ENCODE assay signal across 13 cellular contexts in genomic region chr3:108296239-108296638, GRCh38. TPM values are rescaled to one million over a fixed set of nuclear protein-coding genes. Genes with fewer than 3 reads are reported as not detected.
A peak's percentile ranks its signal among the peaks of the same experiment; 100 is the strongest.
DNase-seq lines count a peak whose midpoint lies in the region; ATAC-seq and TF ChIP-seq lines count a peak whose summit lies in the region.
"Had no signal": no experiment of that assay in that cellular context is flagged by ENCODE, and none has a peak within 500 bp of the region (broad histone marks: within the 10 kb centered on the region; RNA-seq: fewer than 3 reads in every experiment).

TSS of gene HHLA2 (plus strand) at chr3:108296548. CDS start at chr3:108351814, 55,266 bp downstream.

- no peaks in the 10 kb centered on the region for H3K4me1 ChIP-seq in endodermal cell (ENCODE audit: control insufficient read depth, insufficient read depth, low read length)

- intact Hi-C loops in activated naive CD4-positive, alpha-beta T cell treated with anti-CD3 and anti-CD28 coated beads for 36 hours (cut with micrococcal nuclease), result loop anchor here (1.0 to 10.0 kb wide), 4 partner anchors 165 to 881 kb away; partner anchors contain the start of genes CIP2A and DZIP3

- no peak within 1 kb of the TSS for H3K9ac ChIP-seq in endodermal cell (ENCODE audit: extremely low read depth, low read length, poor library complexity, severe bottlenecking)

- H3K4me3 Mint-ChIP-seq in activated naive CD4-positive, alpha-beta T cell treated with anti-CD3 and anti-CD28 coated beads for 36 hours, result no peak within 1 kb of the TSS
- peak within 1 kb of the TSS; percentile 12 for H3K4me3 Mint-ChIP-seq in activated naive CD8-positive, alpha-beta T cell treated with anti-CD3 and anti-CD28 coated beads, Interleukin-2, amount 50 U/mL, for 24 hours
- no peak within 1 kb of the TSS for H3K4me3 Mint-ChIP-seq in endodermal cell

- H3K4me1 Mint-ChIP-seq in activated naive CD4-positive, alpha-beta T cell treated with anti-CD3 and anti-CD28 coated beads for 36 hours (ENCODE audit: low read depth), result peaks cover 64% of the 10 kb centered on the region
- H3K4me1 Mint-ChIP-seq in activated naive CD8-positive, alpha-beta T cell treated with anti-CD3 and anti-CD28 coated beads, Interleukin-2, amount 50 U/mL, for 24 hours, result peaks cover 70% of the 10 kb centered on the region
- peaks cover 3% of the 10 kb centered on the region for H3K4me1 Mint-ChIP-seq in endodermal cell

- no peaks in the 10 kb centered on the region for H3K36me3 ChIP-seq in endodermal cell (ENCODE audit: control insufficient read depth, insufficient read depth, low read length)
- H3K36me3 ChIP-seq: upper lobe of left lung had no signal

- H3K9me3 Mint-ChIP-seq in activated naive CD4-positive, alpha-beta T cell treated with anti-CD3 and anti-CD28 coated beads for 36 hours, result no peaks in the 10 kb centered on the region
- no peaks in the 10 kb centered on the region for H3K9me3 Mint-ChIP-seq in activated naive CD8-positive, alpha-beta T cell treated with anti-CD3 and anti-CD28 coated beads, Interleukin-2, amount 50 U/mL, for 24 hours
- no peaks in the 10 kb centered on the region for H3K9me3 Mint-ChIP-seq in endodermal cell

- no peak within 1 kb of the TSS for H3K27ac Mint-ChIP-seq in activated naive CD4-positive, alpha-beta T cell treated with anti-CD3 and anti-CD28 coated beads for 36 hours
- peak within 1 kb of the TSS; percentile 34 for H3K27ac Mint-ChIP-seq in activated naive CD8-positive, alpha-beta T cell treated with anti-CD3 and anti-CD28 coated beads, Interleukin-2, amount 50 U/mL, for 24 hours
- no peak within 1 kb of the TSS for H3K27ac Mint-ChIP-seq in endodermal cell

- no peaks in the 10 kb centered on the region for H3K27me3 ChIP-seq in endodermal cell (ENCODE audit: control insufficient read depth, insufficient read depth, low read length, poor library complexity, severe bottlenecking)
- H3K27me3 ChIP-seq: upper lobe of left lung had no signal

- no peak for TF ChIP-seq CTCF in endodermal cell (conservative IDR thresholded peaks at IDR 0.05)

- H3K27ac ChIP-seq in endodermal cell (ENCODE audit: low read depth, low read length), result no peak within 1 kb of the TSS

- H3K9me3 ChIP-seq in endodermal cell (ENCODE audit: control insufficient read depth, low read length), result no peaks in the 10 kb centered on the region
- H3K9me3 ChIP-seq: upper lobe of left lung had no signal

- CTCF ChIA-PET in activated naive CD4-positive, alpha-beta T cell treated with anti-CD3 and anti-CD28 coated beads for 36 hours (lab: Charles Lee), result interaction anchor here (0.8 to 1.6 kb wide), 3 partner anchors 142 to 302 kb away, joined by 3 to 4 read pairs (median 3); no protein-coding TSS in a partner anchor

- no peaks in the 10 kb centered on the region for H3K27me3 Mint-ChIP-seq in activated naive CD4-positive, alpha-beta T cell treated with anti-CD3 and anti-CD28 coated beads for 36 hours (ENCODE audit: low read depth)
- no peaks in the 10 kb centered on the region for H3K27me3 Mint-ChIP-seq in activated naive CD8-positive, alpha-beta T cell treated with anti-CD3 and anti-CD28 coated beads, Interleukin-2, amount 50 U/mL, for 24 hours
- H3K27me3 Mint-ChIP-seq in endodermal cell (ENCODE audit: insufficient read depth), result no peaks in the 10 kb centered on the region

- 91 to 100% methylated on average over 2 of the region's 2 CpGs for WGBS in endodermal cell (ENCODE audit: insufficient coverage in 1 of 2, insufficient read length in 1 of 2), 2 experiments

- DNase-seq in activated naive CD4-positive, alpha-beta T cell treated with anti-CD3 and anti-CD28 coated beads for 36 hours, result peak; percentile 61
- no peak for DNase-seq in activated naive CD4-positive, alpha-beta T cell (lab: John Stamatoyannopoulos, UW)
- no peak for DNase-seq in activated naive CD8-positive, alpha-beta T cell treated with anti-CD3 and anti-CD28 coated beads, Interleukin-2, amount 50 U/mL, for 24 hours
- peak; percentile 17 for DNase-seq in stimulated activated naive CD8-positive, alpha-beta T cell treated with anti-CD3 and anti-CD28 coated beads, Interleukin-15, Interleukin-2, amounts not matched to agents 100 U/mL and 50 U/mL, for 24 hours
- DNase-seq in NCI-H2196 treated with DMSO at 0.1 percent for 48 hours (lab: John Stamatoyannopoulos, UW; ENCODE audit: unreplicated experiment) (no peak), endodermal cell (no peak), medulla oblongata (ENCODE audit: extremely low spot score) (no peak)
- DNase-seq: effector memory CD4-positive, alpha-beta T cell; left ventricle myocardium superior; upper lobe of left lung had no signal

- peak; percentile 51 for ATAC-seq in HG03045 (IDR thresholded peaks at IDR 0.05; ENCODE audit: unreplicated experiment)
- ATAC-seq in activated naive CD8-positive, alpha-beta T cell treated with anti-CD3 and anti-CD28 coated beads, Interleukin-2, amount 50 U/mL, for 24 hours, result peak; percentile 85
- ATAC-seq in stimulated activated naive CD8-positive, alpha-beta T cell treated with anti-CD3 and anti-CD28 coated beads, Interleukin-15, Interleukin-2, amounts not matched to agents 100 U/mL and 50 U/mL, for 24 hours, result peak; percentile 79
- ATAC-seq: left ventricle myocardium superior, Right ventricle myocardium inferior had no signal

- H3K4me3 ChIP-seq in endodermal cell (ENCODE audit: low read length), result no peak within 1 kb of the TSS
- H3K4me3 ChIP-seq: upper lobe of left lung had no signal

- H3K36me3 Mint-ChIP-seq in activated naive CD4-positive, alpha-beta T cell treated with anti-CD3 and anti-CD28 coated beads for 36 hours (ENCODE audit: low read depth), result no peaks in the 10 kb centered on the region
- H3K36me3 Mint-ChIP-seq in activated naive CD8-positive, alpha-beta T cell treated with anti-CD3 and anti-CD28 coated beads, Interleukin-2, amount 50 U/mL, for 24 hours (ENCODE audit: low read depth), result no peaks in the 10 kb centered on the region
- H3K36me3 Mint-ChIP-seq in endodermal cell (ENCODE audit: low read depth), result no peaks in the 10 kb centered on the region

RNA-seq across cellular contexts. Expression of gene HHLA2, which starts in this region (rescaled TPM):
- total RNA-seq in activated naive CD4-positive, alpha-beta T cell treated with anti-CD3 and anti-CD28 coated beads for 36 hours, result under 1 TPM; 0.22 to 0.26 TPM
- not detected for total RNA-seq in endodermal cell
- polyA plus RNA-seq in endodermal cell (2013, experiment 1 of 2), result not detected
- polyA plus RNA-seq in endodermal cell (2013, experiment 2 of 2), result not detected
- total RNA-seq: left ventricle myocardium superior, Right ventricle myocardium inferior had no signal
- polyA plus RNA-seq: BJ had no signal

Comparison
In these comparisons a context has a peak if more than half of its experiments do, and no peak if none do; other contexts are left out.
1. Peak in DNase-seq in activated naive CD4-positive, alpha-beta T cell treated with anti-CD3 and anti-CD28 coated beads for 36 hours; RNA of the gene not detected or under 1 TPM.